ENCODE assay signal across 8 cellular contexts in the genomic region with DNA sequence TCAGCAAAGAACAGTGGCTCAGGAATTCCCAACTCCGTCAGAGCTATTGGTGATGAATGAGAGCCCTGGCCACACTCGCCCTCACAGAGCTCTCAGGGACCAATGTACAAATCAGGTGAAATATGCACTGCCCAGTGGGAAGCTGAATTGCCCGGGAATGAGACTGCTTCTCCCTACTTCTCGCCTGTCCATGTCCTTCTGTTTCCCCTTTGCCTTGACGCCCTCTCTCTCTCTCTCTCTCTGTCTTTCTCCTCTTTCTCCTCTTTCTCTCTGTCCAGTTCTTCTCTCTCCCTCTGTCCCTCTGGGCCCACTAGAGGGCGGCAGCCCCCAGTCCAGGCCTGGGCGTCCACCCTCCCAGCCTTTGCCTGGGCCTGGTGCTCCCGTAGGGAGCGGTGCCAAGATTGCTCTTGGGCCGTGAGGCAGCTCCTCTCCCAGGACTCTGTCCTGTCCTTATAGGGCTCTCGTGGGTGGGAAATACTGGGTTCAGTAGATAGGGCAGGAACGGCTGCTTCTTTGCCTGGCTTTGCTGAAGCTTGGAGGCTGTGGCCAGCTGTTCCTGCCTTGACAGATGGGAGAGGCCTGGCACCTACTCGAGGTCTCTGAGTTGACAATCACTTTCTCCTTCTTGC. TPM values are rescaled to one million over a fixed set of nuclear protein-coding genes. Genes with fewer than 3 reads are reported as not detected.
DNase-seq lines count a peak whose midpoint lies in the region; ATAC-seq and TF ChIP-seq lines count a peak whose summit lies in the region.

No MANE protein-coding gene starts in this region.

- no peak for DNase-seq in activated CD8-positive, alpha-beta T cell treated with anti-CD3 and anti-CD28 coated beads for 36 hours
- DNase-seq in activated CD8-positive, alpha-beta T cell treated with anti-CD3 and anti-CD28 coated beads, Interleukin-2, amount 10 ng/mL, durations not matched to agents 7 days and 5 days: no peak
- peak; percentile 56 for DNase-seq in NCI-H524 treated with DMSO at 0.1 percent for 48 hours (lab: John Stamatoyannopoulos, UW)
- peak; percentile 73 for DNase-seq in cerebellum (ENCODE audit: low spot score)
- peak; percentile 75 for DNase-seq in kidney tubule cell (ENCODE audit: low spot score)
- peak; percentile 79 for DNase-seq in stromal cell of bone marrow (ENCODE audit: low read depth)
- no peak for DNase-seq in NCI-H187 (lab: John Stamatoyannopoulos, UW)

- no peak for ATAC-seq in activated CD8-positive, alpha-beta T cell treated with anti-CD3 and anti-CD28 coated beads for 36 hours
- no peak for ATAC-seq in activated CD8-positive, alpha-beta T cell treated with anti-CD3 and anti-CD28 coated beads, Interleukin-2, amount 10 ng/mL, durations not matched to agents 7 days and 5 days
- no peak for ATAC-seq in GM19467 (IDR thresholded peaks at IDR 0.05; ENCODE audit: unreplicated experiment)

- POLR2A ChIA-PET in activated CD8-positive, alpha-beta T cell treated with anti-CD3 and anti-CD28 coated beads for 36 hours (lab: Charles Lee): no interaction called here
- POLR2A ChIA-PET in activated CD8-positive, alpha-beta T cell treated with anti-CD3 and anti-CD28 coated beads, Interleukin-2, amount 10 ng/mL, durations not matched to agents 7 days and 5 days (lab: Charles Lee): no interaction called here

- H3K36me3 Mint-ChIP-seq in activated CD8-positive, alpha-beta T cell treated with anti-CD3 and anti-CD28 coated beads for 36 hours (ENCODE audit: low read depth): no peaks in the 10 kb centered on the region
- no peaks in the 10 kb centered on the region for H3K36me3 Mint-ChIP-seq in activated CD8-positive, alpha-beta T cell treated with anti-CD3 and anti-CD28 coated beads, Interleukin-2, amount 10 ng/mL, durations not matched to agents 7 days and 5 days (ENCODE audit: low read depth)

- CTCF ChIA-PET in activated CD8-positive, alpha-beta T cell treated with anti-CD3 and anti-CD28 coated beads for 36 hours (lab: Charles Lee): interaction anchor here (0.7 to 2.3 kb wide), 7 partner anchors 9 to 263 kb away, joined by 3 to 11 read pairs (median 4); no protein-coding TSS in a partner anchor
- CTCF ChIA-PET in activated CD8-positive, alpha-beta T cell treated with anti-CD3 and anti-CD28 coated beads, Interleukin-2, amount 10 ng/mL, durations not matched to agents 7 days and 5 days (lab: Charles Lee): interaction anchor here (0.6 to 2.2 kb wide), 3 partner anchors 9 to 281 kb away, joined by 3 to 7 read pairs (median 3); no protein-coding TSS in a partner anchor

- intact Hi-C loops in activated CD8-positive, alpha-beta T cell treated with anti-CD3 and anti-CD28 coated beads for 36 hours (cut with micrococcal nuclease): no loop called here

- no peaks in the 10 kb centered on the region for H3K9me3 Mint-ChIP-seq in activated CD8-positive, alpha-beta T cell treated with anti-CD3 and anti-CD28 coated beads for 36 hours
- H3K9me3 Mint-ChIP-seq in activated CD8-positive, alpha-beta T cell treated with anti-CD3 and anti-CD28 coated beads, Interleukin-2, amount 10 ng/mL, durations not matched to agents 7 days and 5 days (ENCODE audit: insufficient read depth): no peaks in the 10 kb centered on the region

- no peak overlapping the region for H3K4me3 Mint-ChIP-seq in activated CD8-positive, alpha-beta T cell treated with anti-CD3 and anti-CD28 coated beads for 36 hours
- no peak overlapping the region for H3K4me3 Mint-ChIP-seq in activated CD8-positive, alpha-beta T cell treated with anti-CD3 and anti-CD28 coated beads, Interleukin-2, amount 10 ng/mL, durations not matched to agents 7 days and 5 days

- no peak overlapping the region for H3K27ac Mint-ChIP-seq in activated CD8-positive, alpha-beta T cell treated with anti-CD3 and anti-CD28 coated beads for 36 hours
- no peak overlapping the region for H3K27ac Mint-ChIP-seq in activated CD8-positive, alpha-beta T cell treated with anti-CD3 and anti-CD28 coated beads, Interleukin-2, amount 10 ng/mL, durations not matched to agents 7 days and 5 days

- no peaks in the 10 kb centered on the region for H3K4me1 Mint-ChIP-seq in activated CD8-positive, alpha-beta T cell treated with anti-CD3 and anti-CD28 coated beads for 36 hours (ENCODE audit: low read depth)
- H3K4me1 Mint-ChIP-seq in activated CD8-positive, alpha-beta T cell treated with anti-CD3 and anti-CD28 coated beads, Interleukin-2, amount 10 ng/mL, durations not matched to agents 7 days and 5 days (ENCODE audit: low read depth): peaks cover 2% of the 10 kb centered on the region

- peak; percentile 22 for TF ChIP-seq CTCF in activated CD8-positive, alpha-beta T cell treated with anti-CD3 and anti-CD28 coated beads for 36 hours (IDR thresholded peaks at IDR 0.05)

- H3K27me3 Mint-ChIP-seq in activated CD8-positive, alpha-beta T cell treated with anti-CD3 and anti-CD28 coated beads for 36 hours: peaks cover 4% of the 10 kb centered on the region
- H3K27me3 Mint-ChIP-seq in activated CD8-positive, alpha-beta T cell treated with anti-CD3 and anti-CD28 coated beads, Interleukin-2, amount 10 ng/mL, durations not matched to agents 7 days and 5 days (ENCODE audit: low read depth): peaks cover 17% of the 10 kb centered on the region

RNA-seq across cellular contexts. Expression of a gene that starts 28.4 kb away (rescaled TPM):
- 100 to 1,000 TPM; 104 TPM for total RNA-seq in activated CD8-positive, alpha-beta T cell treated with anti-CD3 and anti-CD28 coated beads for 36 hours
- 100 to 1,000 TPM; 123 to 129 TPM for total RNA-seq in activated CD8-positive, alpha-beta T cell treated with anti-CD3 and anti-CD28 coated beads, Interleukin-2, amount 10 ng/mL, durations not matched to agents 7 days and 5 days
- total RNA-seq in cerebellum: 124 TPM

Comparison
In these comparisons a context has a peak if more than half of its experiments do, and no peak if none do; other contexts are left out.
1. DNase-seq: peak in NCI-H524 treated with DMSO at 0.1 percent for 48 hours (single experiment), cerebellum (single experiment), kidney tubule cell (single experiment) and stromal cell of bone marrow (single experiment); none in activated CD8-positive, alpha-beta T cell treated with anti-CD3 and anti-CD28 coated beads for 36 hours (single experiment), activated CD8-positive, alpha-beta T cell treated with anti-CD3 and anti-CD28 coated beads, Interleukin-2, amount 10 ng/mL, durations not matched to agents 7 days and 5 days (single experiment) and NCI-H187 (0 of 2).